In the genomic region with DNA sequence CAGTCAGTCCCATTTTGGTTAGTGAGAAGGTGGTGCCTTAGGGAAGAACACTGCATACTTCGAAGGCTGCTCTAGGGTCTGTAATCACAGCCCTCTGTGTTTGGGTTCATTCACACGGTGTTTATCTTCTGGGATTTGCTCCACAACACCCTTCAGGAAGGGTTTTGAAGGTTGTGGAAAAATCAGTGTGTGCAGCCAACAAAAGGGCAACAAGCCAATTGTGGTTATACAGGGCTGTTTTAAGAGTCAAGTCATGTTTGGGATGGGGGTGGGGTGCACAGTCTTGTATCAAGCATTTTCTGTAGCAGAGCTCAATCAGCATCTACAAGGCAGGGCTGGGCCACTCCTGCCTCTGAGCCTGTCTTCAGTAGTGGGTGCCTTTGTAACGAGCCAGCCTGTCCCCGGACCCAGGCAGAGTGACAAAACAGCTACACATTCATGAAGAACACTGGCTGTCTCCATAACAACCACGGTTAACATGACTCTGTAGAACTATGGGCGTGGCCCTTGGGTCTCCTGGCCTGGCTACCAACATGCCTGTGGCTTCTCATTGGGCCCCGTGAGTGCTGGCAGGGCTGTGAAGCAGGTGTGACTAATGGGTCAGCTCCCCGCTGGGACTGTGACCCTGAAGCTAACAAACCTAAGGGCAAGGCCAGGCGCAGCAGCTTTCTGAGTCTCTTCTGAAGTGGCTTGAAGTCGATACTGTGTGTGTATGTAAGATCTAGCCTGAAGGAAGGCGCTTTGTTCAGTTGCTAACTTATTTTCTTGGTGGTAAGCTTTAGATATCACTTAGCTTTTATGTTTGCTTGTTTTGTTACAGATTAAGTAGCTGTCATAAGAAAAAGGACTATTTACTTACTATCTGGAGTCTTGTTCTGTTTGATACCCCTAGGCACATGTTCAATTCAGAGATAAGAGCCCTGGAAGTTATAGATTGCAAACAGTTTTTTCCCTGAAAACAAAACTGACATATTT, we compare ENCODE assay signal across 9 cellular contexts. TPM values are rescaled to one million over a fixed set of nuclear protein-coding genes. Genes with fewer than 3 reads are reported as not detected.
DNase-seq lines count a peak whose midpoint lies in the region; ATAC-seq and TF ChIP-seq lines count a peak whose summit lies in the region.
"Had no signal": no experiment of that assay in that cellular context is flagged by ENCODE, and none has a peak within 500 bp of the region (broad histone marks: within the 10 kb centered on the region; RNA-seq: fewer than 3 reads in every experiment).

No MANE protein-coding gene starts in this region.

- no peaks in the 10 kb centered on the region for H3K27me3 ChIP-seq in CD8-positive, alpha-beta memory T cell (ENCODE audit: insufficient read depth, low read length, poor library complexity, severe bottlenecking)

- H3K9me3 ChIP-seq in CD8-positive, alpha-beta memory T cell (ENCODE audit: low read length), result no peaks in the 10 kb centered on the region

- no peak overlapping the region for H3K4me3 Mint-ChIP-seq in osteocyte (ENCODE audit: unreplicated experiment)
- no peak overlapping the region for H3K4me3 Mint-ChIP-seq in CD8-positive, alpha-beta memory T cell
- H3K4me3 Mint-ChIP-seq in T-helper 2 cell treated with Interferon-gamma antibody and Interleukin-4, amounts not matched to agents 5 μg/mL and 100 μg/mL, for 36 hours, result no peak overlapping the region
- H3K4me3 Mint-ChIP-seq: dendritic cell treated with granulocyte-macrophage colony-stimulating factor and Interleukin-4, amounts not matched to agents 40 ng/mL and 50 ng/mL, for 4 days had no signal

- peak overlapping the region; percentile 36 for H3K27ac Mint-ChIP-seq in osteocyte (ENCODE audit: unreplicated experiment)
- H3K27ac Mint-ChIP-seq in CD8-positive, alpha-beta memory T cell, result no peak overlapping the region
- no peak overlapping the region for H3K27ac Mint-ChIP-seq in T-helper 2 cell treated with Interferon-gamma antibody and Interleukin-4, amounts not matched to agents 5 μg/mL and 100 μg/mL, for 36 hours
- H3K27ac Mint-ChIP-seq: dendritic cell treated with granulocyte-macrophage colony-stimulating factor and Interleukin-4, amounts not matched to agents 40 ng/mL and 50 ng/mL, for 4 days had no signal

- no peak for TF ChIP-seq CTCF in osteocyte (IDR thresholded peaks at IDR 0.05)

- CTCF ChIA-PET in CD8-positive, alpha-beta memory T cell (lab: Charles Lee), result no interaction called here

- H3K9me3 Mint-ChIP-seq in osteocyte (ENCODE audit: unreplicated experiment), result no peaks in the 10 kb centered on the region
- no peaks in the 10 kb centered on the region for H3K9me3 Mint-ChIP-seq in CD8-positive, alpha-beta memory T cell
- H3K9me3 Mint-ChIP-seq in T-helper 2 cell treated with Interferon-gamma antibody and Interleukin-4, amounts not matched to agents 5 μg/mL and 100 μg/mL, for 36 hours, result no peaks in the 10 kb centered on the region
- H3K9me3 Mint-ChIP-seq: dendritic cell treated with granulocyte-macrophage colony-stimulating factor and Interleukin-4, amounts not matched to agents 40 ng/mL and 50 ng/mL, for 4 days had no signal

- peaks cover 9% of the 10 kb centered on the region for H3K27me3 Mint-ChIP-seq in osteocyte (ENCODE audit: unreplicated experiment)
- peaks cover 1 to 3% of the 10 kb centered on the region in 2 donors for H3K27me3 Mint-ChIP-seq in CD8-positive, alpha-beta memory T cell
- peaks cover 5% of the 10 kb centered on the region for H3K27me3 Mint-ChIP-seq in T-helper 2 cell treated with Interferon-gamma antibody and Interleukin-4, amounts not matched to agents 5 μg/mL and 100 μg/mL, for 36 hours (ENCODE audit: low read depth)

- no peak overlapping the region for H3K27ac ChIP-seq in CD8-positive, alpha-beta memory T cell (ENCODE audit: low read depth, low read length)

- POLR2A ChIA-PET in CD8-positive, alpha-beta memory T cell (lab: Charles Lee), result no interaction called here

- H3K4me3 ChIP-seq in CD8-positive, alpha-beta memory T cell (ENCODE audit: low read length), result no peak overlapping the region

- H3K36me3 ChIP-seq in CD8-positive, alpha-beta memory T cell (ENCODE audit: insufficient read depth, low read length), result no peaks in the 10 kb centered on the region

- DNase-seq in C1 segment of cervical spinal cord (lab: John Stamatoyannopoulos, UW) (peak in 13 of 14 donors; percentile 4 to 79 (median 39)), NAMALWA (ENCODE audit: low spot score) (peak; percentile 14), SW480 (ENCODE audit: low spot score) (peak; percentile 99), glomerular visceral epithelial cell (ENCODE audit: extremely low spot score) (peak; percentile 93), osteocyte (ENCODE audit: extremely low spot score, unreplicated experiment) (no peak)
- no peak for DNase-seq in CD8-positive, alpha-beta memory T cell
- no peak for DNase-seq in T-helper 2 cell treated with Interferon-gamma antibody and Interleukin-4, amounts not matched to agents 5 μg/mL and 100 μg/mL, for 36 hours (ENCODE audit: low spot score)

- H3K4me1 Mint-ChIP-seq in osteocyte (ENCODE audit: unreplicated experiment), result peaks cover 14% of the 10 kb centered on the region
- no peaks in the 10 kb centered on the region for H3K4me1 Mint-ChIP-seq in CD8-positive, alpha-beta memory T cell
- H3K4me1 Mint-ChIP-seq in T-helper 2 cell treated with Interferon-gamma antibody and Interleukin-4, amounts not matched to agents 5 μg/mL and 100 μg/mL, for 36 hours (ENCODE audit: low read depth), result no peaks in the 10 kb centered on the region

- H3K36me3 Mint-ChIP-seq in osteocyte (ENCODE audit: unreplicated experiment), result no peaks in the 10 kb centered on the region
- H3K36me3 Mint-ChIP-seq in CD8-positive, alpha-beta memory T cell, result no peaks in the 10 kb centered on the region
- H3K36me3 Mint-ChIP-seq in T-helper 2 cell treated with Interferon-gamma antibody and Interleukin-4, amounts not matched to agents 5 μg/mL and 100 μg/mL, for 36 hours (ENCODE audit: low read depth), result no peaks in the 10 kb centered on the region

- ATAC-seq in HG03457 (IDR thresholded peaks at IDR 0.05; ENCODE audit: unreplicated experiment), result no peak

- no peaks in the 10 kb centered on the region for H3K4me1 ChIP-seq in CD8-positive, alpha-beta memory T cell (ENCODE audit: insufficient read depth, low read length)

RNA-seq across cellular contexts. Expression of a gene that starts 27.9 kb away (rescaled TPM):
- total RNA-seq in osteocyte, result 91.9 and 93.4 TPM in 2 replicates
- 1 to 10 TPM; 3.2 to 3.5 TPM for total RNA-seq in CD8-positive, alpha-beta memory T cell
- 2.3 TPM for polyA plus RNA-seq in CD8-positive, alpha-beta memory T cell

Comparison
In these comparisons a context has a peak if more than half of its experiments do, and no peak if none do; other contexts are left out.
1. DNase-seq: peak in C1 segment of cervical spinal cord (13 of 14), NAMALWA (single experiment), SW480 (single experiment) and glomerular visceral epithelial cell (single experiment); none in osteocyte (single experiment), CD8-positive, alpha-beta memory T cell (0 of 5) and T-helper 2 cell treated with Interferon-gamma antibody and Interleukin-4, amounts not matched to agents 5 μg/mL and 100 μg/mL, for 36 hours (single experiment).
2. RNA of a gene that starts 27.9 kb away (total RNA-seq): 91.9 to 93.4 TPM in osteocyte; 3.2 to 3.5 TPM in CD8-positive, alpha-beta memory T cell; every median in the first group is over 10 times any median in the second.